15 cellular contexts compared by ENCODE assay signal in genomic region chr2:215771241-215771640, GRCh38.
DNase-seq lines count a peak whose midpoint lies in the region; ATAC-seq and TF ChIP-seq lines count a peak whose summit lies in the region.
"Had no signal": no experiment of that assay in that cellular context is flagged by ENCODE, and none has a peak within 500 bp of the region (broad histone marks: within the 10 kb centered on the region; RNA-seq: fewer than 3 reads in every experiment).

No MANE protein-coding gene starts in this region.

- no peaks in the 10 kb centered on the region for H3K27me3 ChIP-seq in GM23248 (replicated peaks; ENCODE audit: insufficient read depth)
- H3K27me3 ChIP-seq in gastroesophageal sphincter: no peaks in the 10 kb centered on the region
- H3K27me3 ChIP-seq in sigmoid colon: no peaks in the 10 kb centered on the region
- H3K27me3 ChIP-seq: BLaER1, heart right ventricle, stomach had no signal

- no peak for TF ChIP-seq POLR2A in gastroesophageal sphincter (IDR thresholded peaks at IDR 0.05)
- TF ChIP-seq POLR2A in sigmoid colon (IDR thresholded peaks at IDR 0.05): no peak

- no peak overlapping the region for H3K4me3 ChIP-seq in GM23248
- H3K4me3 ChIP-seq in SK-N-MC: peak overlapping the region; percentile 60
- no peak overlapping the region for H3K4me3 ChIP-seq in gastroesophageal sphincter
- no peak overlapping the region for H3K4me3 ChIP-seq in sigmoid colon
- H3K4me3 ChIP-seq: BLaER1, heart right ventricle, stomach had no signal

- H3K9ac ChIP-seq in GM23248: peak overlapping the region; percentile 88; the same call in 1 of the 2 replicates
- H3K9ac ChIP-seq in SK-N-MC (ENCODE audit: insufficient read length): peak overlapping the region; percentile 24
- H3K9ac ChIP-seq: BLaER1 had no signal

- no peaks in the 10 kb centered on the region for H3K9me2 ChIP-seq in GM23248 (ENCODE audit: insufficient read depth)

- H3K4me1 ChIP-seq in GM23248 (ENCODE audit: insufficient read depth) (peaks cover 43% of the 10 kb centered on the region), gastroesophageal sphincter (peaks cover 5 to 34% (median 18%) of the 10 kb centered on the region in 3 donors), sigmoid colon (peaks cover 0 to 51% (median 36%) of the 10 kb centered on the region in 4 donors)

- H3K36me3 ChIP-seq in GM23248 (ENCODE audit: low read depth) (no peaks in the 10 kb centered on the region), SK-N-MC (ENCODE audit: insufficient read depth, low read length) (no peaks in the 10 kb centered on the region), gastroesophageal sphincter (no peaks in the 10 kb centered on the region), sigmoid colon (no peaks in the 10 kb centered on the region)
- H3K36me3 ChIP-seq: BLaER1, heart right ventricle, stomach had no signal

- intact Hi-C loops in sigmoid colon (cut with DNase I): no loop called here

- H2AFZ ChIP-seq in GM23248: 0 out of 2 replicates have a peak overlapping the region, but pooled peaks have one; percentile 14

- in situ Hi-C loops in GM23248 (cut with MboI): no loop called here

- 92 to 97% methylated on average over 2 of the region's 2 CpGs for WGBS in GM23248 (ENCODE audit: low coverage in 1 of 2, low lambda C conversion rate in 2 of 2, missing lambda C conversion rate in 2 of 2), 2 experiments
- WGBS in gastroesophageal sphincter (ENCODE audit: low coverage in 1 of 2), 2 donors: 65 to 82% methylated on average over 1 to 2 of the region's 2 CpGs
- WGBS in sigmoid colon, 2 donors: 93 to 94% methylated on average over 2 of the region's 2 CpGs

- ATAC-seq in gastroesophageal sphincter: no peak
- ATAC-seq: T-helper 17 cell had no signal

- DNase-seq in GM23248 (no peak), SK-N-MC (ENCODE audit: low read depth, low spot score) (no peak), sigmoid colon (no peak), NCI-H345 (lab: John Stamatoyannopoulos, UW) (no peak), NCI-H446 (lab: John Stamatoyannopoulos, UW) (no peak)
- no peak for DNase-seq in effector CD4-positive, alpha-beta T cell
- DNase-seq: activated CD4-positive, CD25-positive, alpha-beta regulatory T cell; amniotic stem cell; NCI-H774; stomach; T-helper 17 cell had no signal

- H3K4me2 ChIP-seq in GM23248 (ENCODE audit: unreplicated experiment): peak overlapping the region; percentile 16
- H3K4me2 ChIP-seq: BLaER1 had no signal

- H3K27ac ChIP-seq in GM23248 (peak overlapping the region; percentile 99), SK-N-MC (peak overlapping the region; percentile 76), gastroesophageal sphincter (peak overlapping the region; percentile 69 to 92 (median 77)), sigmoid colon (peak overlapping the region in 3 of 4 donors; percentile 62 to 74 (median 70))
- H3K27ac ChIP-seq: BLaER1, RWPE1 had no signal

- peaks cover 4% of the 10 kb centered on the region; the same call in 1 of the 2 replicates for H3K79me2 ChIP-seq in GM23248 (ENCODE audit: insufficient read depth)

- H3F3A ChIP-seq in GM23248 (ENCODE audit: insufficient read depth): peaks cover 43% of the 10 kb centered on the region

- TF ChIP-seq CTCF in gastroesophageal sphincter (IDR thresholded peaks at IDR 0.05) (no peak), sigmoid colon (IDR thresholded peaks at IDR 0.05) (no peak)

- H3K9me3 ChIP-seq in GM23248 (ENCODE audit: low read depth) (no peaks in the 10 kb centered on the region), SK-N-MC (ENCODE audit: low read depth, low read length) (peaks cover 5% of the 10 kb centered on the region; the same call in 1 of the 2 replicates), gastroesophageal sphincter (peaks cover 0 to 13% (median 0%) of the 10 kb centered on the region in 3 donors), sigmoid colon (no peaks in the 10 kb centered on the region)
- H3K9me3 ChIP-seq: BLaER1, stomach had no signal

- TF ChIP-seq EP300 in gastroesophageal sphincter (IDR thresholded peaks at IDR 0.05) (no peak), sigmoid colon (IDR thresholded peaks at IDR 0.05) (no peak)

- no peaks in the 10 kb centered on the region for H4K20me1 ChIP-seq in GM23248 (ENCODE audit: insufficient read depth)
- H4K20me1 ChIP-seq: BLaER1 had no signal
